Comparison of ENCODE assay signal across 9 cellular contexts in the genomic region with DNA sequence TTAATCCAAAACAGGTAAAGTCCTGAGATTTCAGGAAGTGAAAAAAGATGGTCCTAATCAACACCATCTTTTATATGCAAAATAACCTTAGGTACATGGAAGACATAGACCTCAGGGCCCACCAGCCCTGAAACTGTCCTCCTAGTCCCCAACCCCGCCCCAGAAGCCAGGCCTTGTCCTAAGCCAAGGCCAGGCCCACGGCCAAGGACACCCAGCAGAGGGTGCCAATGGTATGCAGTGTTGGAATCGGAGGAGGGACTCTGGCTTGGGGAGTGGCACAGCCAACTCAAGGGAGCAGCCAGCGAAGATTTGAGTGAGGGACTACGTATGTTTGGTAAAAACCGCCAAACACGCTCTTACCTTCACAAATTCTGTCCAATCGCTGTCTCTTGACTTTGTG.
DNase-seq lines count a peak whose midpoint lies in the region; ATAC-seq and TF ChIP-seq lines count a peak whose summit lies in the region.
"Had no signal": no experiment of that assay in that cellular context is flagged by ENCODE, and none has a peak within 500 bp of the region (broad histone marks: within the 10 kb centered on the region; RNA-seq: fewer than 3 reads in every experiment).

No MANE protein-coding gene starts in this region.

- no peaks in the 10 kb centered on the region for H3K4me1 ChIP-seq in Karpas-422 (ENCODE audit: low read length)

- no peaks in the 10 kb centered on the region for H3K36me3 ChIP-seq in Karpas-422 (ENCODE audit: insufficient read depth, low read length)

- no peaks in the 10 kb centered on the region for H3K27me3 ChIP-seq in Karpas-422 (ENCODE audit: low read length)

- no peaks in the 10 kb centered on the region for H3K9me2 ChIP-seq in Karpas-422 (replicated peaks; ENCODE audit: insufficient read depth, low read length)

- no peak overlapping the region for H3K4me2 ChIP-seq in Karpas-422 (ENCODE audit: low read depth, low read length, poor library complexity, severe bottlenecking)

- no peak overlapping the region for H3K27ac ChIP-seq in Karpas-422 (ENCODE audit: low read length)

- H3K9ac ChIP-seq in Karpas-422 (ENCODE audit: low read length): no peak overlapping the region

- no peak for DNase-seq in AG09309 (ENCODE audit: low read depth)
- DNase-seq in Karpas-422: peak; percentile 57
- peak; percentile 70 for DNase-seq in cerebellum (ENCODE audit: low spot score)
- peak; percentile 71 for DNase-seq in medulla oblongata (ENCODE audit: extremely low spot score)
- no peak for DNase-seq in activated T-cell treated with anti-CD3 and anti-CD28 coated beads, Interleukin-2, amount 50 U/mL, for 48 hours
- no peak for DNase-seq in DMS79 (lab: John Stamatoyannopoulos, UW)
- DNase-seq: amniotic stem cell had no signal

- ATAC-seq in HG02763 (IDR thresholded peaks at IDR 0.05; ENCODE audit: unreplicated experiment) (no peak), HG02970 (IDR thresholded peaks at IDR 0.05; ENCODE audit: low FRiP score, unreplicated experiment) (no peak)

- H3K4me3 ChIP-seq in AG09309 (ENCODE audit: control insufficient read depth, low read depth, low read length) (no peak overlapping the region), Karpas-422 (ENCODE audit: low read length) (no peak overlapping the region)

- no peaks in the 10 kb centered on the region for H3K9me3 ChIP-seq in Karpas-422 (ENCODE audit: low read length)

- H2AFZ ChIP-seq in Karpas-422 (ENCODE audit: low read length): no peak overlapping the region

- peak; percentile 6 for TF ChIP-seq CTCF in AG09309 (IDR thresholded peaks at IDR 0.05; ENCODE audit: control insufficient read depth, insufficient read depth, low read depth, low read length, missing control alignments)

- no peaks in the 10 kb centered on the region for H4K20me1 ChIP-seq in Karpas-422 (ENCODE audit: insufficient read depth, low read depth, low read length)

- no peaks in the 10 kb centered on the region for H3K79me2 ChIP-seq in Karpas-422 (ENCODE audit: low read length)

Comparison
In these comparisons a context has a peak if more than half of its experiments do, and no peak if none do; other contexts are left out.
1. DNase-seq: peak in Karpas-422 (single experiment), cerebellum (single experiment) and medulla oblongata (single experiment); none in AG09309 (single experiment), activated T-cell treated with anti-CD3 and anti-CD28 coated beads, Interleukin-2, amount 50 U/mL, for 48 hours (0 of 2) and DMS79 (single experiment).